ENCODE assay signal across 1 cellular context in genomic region chr5:55535199-55535905, GRCh38.
TF ChIP-seq lines count a peak whose summit lies in the region.

No MANE protein-coding gene starts in this region.

TF ChIP-seq in HEK293, 187 proteins besides CTCF, POLR2A, EP300 and RAD21 (continued from another document and continues in another):
- 0 out of 2 replicates have a peak, but pooled peaks have one; percentile 6 for TF ChIP-seq ATF2 (tag by site-specific recombination; IDR thresholded peaks at IDR 0.05; ENCODE audit: low read depth)
- TF ChIP-seq ZFP37 (tag by site-specific recombination; IDR thresholded peaks at IDR 0.05): no peak
- no peak for TF ChIP-seq KLF16 (tag by site-specific recombination; IDR thresholded peaks at IDR 0.05)
- no peak for TF ChIP-seq PRDM4 (tag by site-specific recombination; IDR thresholded peaks at IDR 0.05)
- no peak for TF ChIP-seq ZNF112 (tag by site-specific recombination; IDR thresholded peaks at IDR 0.05)
- no peak for TF ChIP-seq ZNF777 (tag by site-specific recombination; IDR thresholded peaks at IDR 0.05; ENCODE audit: borderline replicate concordance)
- TF ChIP-seq PATZ1 (tag by site-specific recombination; IDR thresholded peaks at IDR 0.05): peak; percentile 90; the same call in 1 of the 2 replicates
- TF ChIP-seq ZNF184 (tag by site-specific recombination; IDR thresholded peaks at IDR 0.05): no peak
- no peak for TF ChIP-seq ZSCAN18 (tag by site-specific recombination; IDR thresholded peaks at IDR 0.05)
- no peak for TF ChIP-seq ZSCAN30 (tag by site-specific recombination; IDR thresholded peaks at IDR 0.05)
- no peak for TF ChIP-seq ZNF704 (tag by site-specific recombination; IDR thresholded peaks at IDR 0.05)
- TF ChIP-seq RBAK (tag by site-specific recombination; IDR thresholded peaks at IDR 0.05): no peak
- TF ChIP-seq PRDM10 (tag by site-specific recombination; IDR thresholded peaks at IDR 0.05): peak; percentile 93
- TF ChIP-seq ZNF302 (tag by site-specific recombination; IDR thresholded peaks at IDR 0.05; ENCODE audit: low read depth): no peak
- no peak for TF ChIP-seq ZFP41 (tag by site-specific recombination; IDR thresholded peaks at IDR 0.05; ENCODE audit: borderline replicate concordance)
- no peak for TF ChIP-seq ZNF214 (tag by site-specific recombination; IDR thresholded peaks at IDR 0.05; ENCODE audit: borderline replicate concordance)
- TF ChIP-seq ZNF621 (tag by site-specific recombination; IDR thresholded peaks at IDR 0.05): no peak
- no peak for TF ChIP-seq BCL11A (tag by site-specific recombination; IDR thresholded peaks at IDR 0.05; ENCODE audit: low read depth)
- TF ChIP-seq BCL11B (tag by site-specific recombination; IDR thresholded peaks at IDR 0.05; ENCODE audit: low read depth): no peak
- no peak for TF ChIP-seq ELK4 (IDR thresholded peaks at IDR 0.05; ENCODE audit: borderline replicate concordance, low read depth, low read length)
- peak; percentile 78; the same call in 1 of the 2 replicates for TF ChIP-seq ZNF692 (tag by site-specific recombination; IDR thresholded peaks at IDR 0.05)
- TF ChIP-seq SALL2 (tag by site-specific recombination; IDR thresholded peaks at IDR 0.05; ENCODE audit: borderline replicate concordance): no peak
- TF ChIP-seq WT1 (tag by site-specific recombination; IDR thresholded peaks at IDR 0.05): peak; percentile 5; the same call in 1 of the 2 replicates
- TF ChIP-seq HOXD13 (CRISPR knock-in tag; IDR thresholded peaks at IDR 0.05; ENCODE audit: borderline replicate concordance): no peak
- no peak for TF ChIP-seq ZNF362 (tag by site-specific recombination; IDR thresholded peaks at IDR 0.05)
- peak; percentile 69 for TF ChIP-seq ZBTB17 (tag by site-specific recombination; IDR thresholded peaks at IDR 0.05)
- no peak for TF ChIP-seq INSM2 (tag by site-specific recombination; IDR thresholded peaks at IDR 0.05)
- TF ChIP-seq ZNF544 (tag by site-specific recombination; IDR thresholded peaks at IDR 0.05): no peak
- no peak for TF ChIP-seq ZNF785 (tag by site-specific recombination; IDR thresholded peaks at IDR 0.05)
- TF ChIP-seq ZFP69B (tag by site-specific recombination; IDR thresholded peaks at IDR 0.05): peak; percentile 71; the same call in 1 of the 2 replicates
- TF ChIP-seq ZNF335 (tag by site-specific recombination; conservative IDR thresholded peaks at IDR 0.05): peak; percentile 86
- no peak for TF ChIP-seq ZNF423 (tag by site-specific recombination; IDR thresholded peaks at IDR 0.05)
- TF ChIP-seq HIC1 (tag by site-specific recombination; IDR thresholded peaks at IDR 0.05): no peak
- TF ChIP-seq ZNF629 (tag by site-specific recombination; IDR thresholded peaks at IDR 0.05): peak; percentile 77
- TF ChIP-seq ZNF488 (tag by site-specific recombination; IDR thresholded peaks at IDR 0.05): no peak
- peak; percentile 73; the same call in 1 of the 2 replicates for TF ChIP-seq KLF1 (tag by site-specific recombination; IDR thresholded peaks at IDR 0.05)
